15 cellular contexts compared by ENCODE assay signal in genomic region chr3:31250116-31250813, GRCh38.
DNase-seq lines count a peak whose midpoint lies in the region; ATAC-seq, FAIRE-seq and TF ChIP-seq lines count a peak whose summit lies in the region.
"Had no signal": no experiment of that assay in that cellular context is flagged by ENCODE, and none has a peak within 500 bp of the region (broad histone marks: within the 10 kb centered on the region; RNA-seq: fewer than 3 reads in every experiment).

No MANE protein-coding gene starts in this region.

- no peak for TF ChIP-seq CTCF in kidney epithelial cell (IDR thresholded peaks at IDR 0.05; ENCODE audit: insufficient read depth, low read length, poor library complexity, severe bottlenecking)

- no peak overlapping the region for H3K4me3 ChIP-seq in kidney epithelial cell (ENCODE audit: low read depth, low read length)
- H3K4me3 ChIP-seq: colonic mucosa, tibial artery had no signal

- H3K27ac Mint-ChIP-seq in T-helper 1 cell treated with Interleukin-12 subunit alpha and Interleukin-12 subunit beta and Interleukin-4 antibody, amounts not matched to agents 30 μg/mL and 1 μg/mL, for 36 hours, result peak overlapping the region; percentile 53
- peak overlapping the region; percentile 23 for H3K27ac Mint-ChIP-seq in activated CD4-positive, alpha-beta memory T cell treated with anti-CD3 and anti-CD28 coated beads, Interleukin-2, amount 10 ng/mL, durations not matched to agents 7 days and 5 days
- H3K27ac Mint-ChIP-seq in T-helper 2 cell treated with Interferon-gamma antibody and Interleukin-4, amounts not matched to agents 5 μg/mL and 100 μg/mL, for 36 hours, result no peak overlapping the region

- H3K4me1 Mint-ChIP-seq in T-helper 1 cell treated with Interleukin-12 subunit alpha and Interleukin-12 subunit beta and Interleukin-4 antibody, amounts not matched to agents 30 μg/mL and 1 μg/mL, for 36 hours (ENCODE audit: low read depth), result peaks cover 69% of the 10 kb centered on the region
- H3K4me1 Mint-ChIP-seq in activated CD4-positive, alpha-beta memory T cell treated with anti-CD3 and anti-CD28 coated beads, Interleukin-2, amount 10 ng/mL, durations not matched to agents 7 days and 5 days, result peaks cover 69% of the 10 kb centered on the region
- peaks cover 42% of the 10 kb centered on the region for H3K4me1 Mint-ChIP-seq in T-helper 2 cell treated with Interferon-gamma antibody and Interleukin-4, amounts not matched to agents 5 μg/mL and 100 μg/mL, for 36 hours (ENCODE audit: low read depth)

- H3K9me3 Mint-ChIP-seq in T-helper 1 cell treated with Interleukin-12 subunit alpha and Interleukin-12 subunit beta and Interleukin-4 antibody, amounts not matched to agents 30 μg/mL and 1 μg/mL, for 36 hours, result peaks cover 35% of the 10 kb centered on the region
- peaks cover 30% of the 10 kb centered on the region for H3K9me3 Mint-ChIP-seq in activated CD4-positive, alpha-beta memory T cell treated with anti-CD3 and anti-CD28 coated beads, Interleukin-2, amount 10 ng/mL, durations not matched to agents 7 days and 5 days
- H3K9me3 Mint-ChIP-seq in T-helper 2 cell treated with Interferon-gamma antibody and Interleukin-4, amounts not matched to agents 5 μg/mL and 100 μg/mL, for 36 hours, result peaks cover 14% of the 10 kb centered on the region

- FAIRE-seq in HTR-8/SVneo (lab: Jason Lieb, UNC), result no peak

- no peaks in the 10 kb centered on the region for H3K27me3 Mint-ChIP-seq in T-helper 1 cell treated with Interleukin-12 subunit alpha and Interleukin-12 subunit beta and Interleukin-4 antibody, amounts not matched to agents 30 μg/mL and 1 μg/mL, for 36 hours (ENCODE audit: low read depth)
- H3K27me3 Mint-ChIP-seq in activated CD4-positive, alpha-beta memory T cell treated with anti-CD3 and anti-CD28 coated beads, Interleukin-2, amount 10 ng/mL, durations not matched to agents 7 days and 5 days, result no peaks in the 10 kb centered on the region
- peaks cover 2% of the 10 kb centered on the region for H3K27me3 Mint-ChIP-seq in T-helper 2 cell treated with Interferon-gamma antibody and Interleukin-4, amounts not matched to agents 5 μg/mL and 100 μg/mL, for 36 hours (ENCODE audit: low read depth)
- H3K27me3 Mint-ChIP-seq: activated naive CD4-positive, alpha-beta T cell treated with anti-CD3 and anti-CD28 coated beads, Interleukin-2, amount 50 U/mL, for 24 hours had no signal

- H3K36me3 ChIP-seq in kidney epithelial cell (ENCODE audit: control insufficient read depth, insufficient read depth, low read length), result no peaks in the 10 kb centered on the region
- H3K36me3 ChIP-seq: colonic mucosa, tibial artery had no signal

- ATAC-seq in GM19324 (IDR thresholded peaks at IDR 0.05; ENCODE audit: low FRiP score, unreplicated experiment) (no peak), HG03521 (IDR thresholded peaks at IDR 0.05; ENCODE audit: unreplicated experiment) (no peak)

- no peaks in the 10 kb centered on the region for H3K27me3 ChIP-seq in kidney epithelial cell (ENCODE audit: control insufficient read depth, insufficient read depth, low read length)
- H3K27me3 ChIP-seq: colonic mucosa, tibial artery had no signal

- peaks cover 18% of the 10 kb centered on the region for H3K36me3 Mint-ChIP-seq in T-helper 1 cell treated with Interleukin-12 subunit alpha and Interleukin-12 subunit beta and Interleukin-4 antibody, amounts not matched to agents 30 μg/mL and 1 μg/mL, for 36 hours (ENCODE audit: low read depth)
- peaks cover 34% of the 10 kb centered on the region for H3K36me3 Mint-ChIP-seq in activated CD4-positive, alpha-beta memory T cell treated with anti-CD3 and anti-CD28 coated beads, Interleukin-2, amount 10 ng/mL, durations not matched to agents 7 days and 5 days (ENCODE audit: low read depth)
- peaks cover 9% of the 10 kb centered on the region for H3K36me3 Mint-ChIP-seq in T-helper 2 cell treated with Interferon-gamma antibody and Interleukin-4, amounts not matched to agents 5 μg/mL and 100 μg/mL, for 36 hours (ENCODE audit: low read depth)

- no peak for DNase-seq in T-helper 1 cell
- peak; percentile 14 for DNase-seq in HTR-8/SVneo (ENCODE audit: insufficient read length, low spot score)
- no peak for DNase-seq in activated CD4-positive, alpha-beta memory T cell treated with anti-CD3 and anti-CD28 coated beads, Interleukin-2, amount 10 ng/mL, durations not matched to agents 7 days and 5 days
- DNase-seq in kidney epithelial cell (ENCODE audit: low read depth), result peak; percentile 25
- DNase-seq in T-helper 2 cell treated with Interferon-gamma antibody and Interleukin-4, amounts not matched to agents 5 μg/mL and 100 μg/mL, for 36 hours (ENCODE audit: low spot score), result no peak
- DNase-seq: 8988T; activated CD4-positive, alpha-beta T cell treated with anti-CD3 and anti-CD28 coated beads for 4 hours; colonic mucosa; posterior cingulate gyrus; SK-N-SH; tibial artery had no signal

- POLR2A ChIA-PET in activated CD4-positive, alpha-beta memory T cell treated with anti-CD3 and anti-CD28 coated beads, Interleukin-2, amount 10 ng/mL, durations not matched to agents 7 days and 5 days (lab: Charles Lee), result interaction anchor here (1.1 to 2.3 kb wide), 2 partner anchors 31 to 282 kb away, joined by 3 to 10 read pairs; partner anchors contain the start of gene STT3B

- H3K4me3 Mint-ChIP-seq in T-helper 1 cell treated with Interleukin-12 subunit alpha and Interleukin-12 subunit beta and Interleukin-4 antibody, amounts not matched to agents 30 μg/mL and 1 μg/mL, for 36 hours, result peak overlapping the region; percentile 29
- H3K4me3 Mint-ChIP-seq in activated CD4-positive, alpha-beta memory T cell treated with anti-CD3 and anti-CD28 coated beads, Interleukin-2, amount 10 ng/mL, durations not matched to agents 7 days and 5 days, result no peak overlapping the region
- H3K4me3 Mint-ChIP-seq in T-helper 2 cell treated with Interferon-gamma antibody and Interleukin-4, amounts not matched to agents 5 μg/mL and 100 μg/mL, for 36 hours, result no peak overlapping the region
- H3K4me3 Mint-ChIP-seq: activated naive CD4-positive, alpha-beta T cell treated with anti-CD3 and anti-CD28 coated beads, Interleukin-2, amount 50 U/mL, for 24 hours had no signal

- CTCF ChIA-PET in activated CD4-positive, alpha-beta memory T cell treated with anti-CD3 and anti-CD28 coated beads, Interleukin-2, amount 10 ng/mL, durations not matched to agents 7 days and 5 days (lab: Charles Lee), result no interaction called here

Comparison
In these comparisons a context has a peak if more than half of its experiments do, and no peak if none do; other contexts are left out.
1. DNase-seq: peak in HTR-8/SVneo (single experiment) and kidney epithelial cell (single experiment); none in T-helper 1 cell (0 of 5), activated CD4-positive, alpha-beta memory T cell treated with anti-CD3 and anti-CD28 coated beads, Interleukin-2, amount 10 ng/mL, durations not matched to agents 7 days and 5 days (single experiment) and T-helper 2 cell treated with Interferon-gamma antibody and Interleukin-4, amounts not matched to agents 5 μg/mL and 100 μg/mL, for 36 hours (single experiment).